ENCODE assay signal across 10 cellular contexts in the genomic region with DNA sequence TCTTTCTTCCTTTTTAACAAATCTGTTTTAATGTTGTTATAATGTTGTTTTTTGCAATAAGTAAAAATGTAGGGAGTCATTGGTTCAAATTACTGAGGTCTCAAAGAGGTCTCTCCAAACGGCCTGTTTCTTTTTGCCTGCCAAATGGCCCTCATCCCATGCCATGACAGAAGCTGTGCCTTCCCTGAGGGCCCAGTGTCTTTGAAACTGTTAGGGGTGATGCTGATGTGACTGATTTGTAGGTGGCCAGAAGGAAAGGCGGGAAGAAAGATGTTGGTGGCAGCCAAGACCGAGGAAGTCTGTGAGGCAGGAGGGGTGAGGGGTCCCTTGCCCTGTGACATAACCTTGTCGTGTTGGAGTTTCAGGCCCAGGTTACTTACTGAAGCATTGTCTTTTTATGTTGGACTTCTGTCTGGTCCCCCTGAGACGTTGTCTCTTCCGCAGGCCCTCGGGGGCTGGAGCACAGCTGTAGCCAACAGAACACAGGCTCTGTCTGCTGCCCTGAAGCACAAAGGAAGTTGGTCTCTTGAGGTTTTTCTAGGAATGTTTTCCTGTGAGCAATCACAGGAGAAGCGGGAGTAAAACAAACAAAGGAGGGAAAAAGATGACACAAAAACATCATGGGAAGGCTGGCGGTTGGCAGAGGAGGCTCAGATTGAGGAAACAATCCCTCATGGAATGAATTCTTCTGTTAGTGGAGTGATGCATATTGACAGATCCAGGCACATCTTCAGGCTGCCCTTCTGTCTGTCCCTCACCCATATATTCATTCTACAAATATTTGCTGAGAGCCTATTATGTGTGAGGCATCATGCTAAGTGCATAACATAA. TPM values are rescaled to one million over a fixed set of nuclear protein-coding genes. Genes with fewer than 3 reads are reported as not detected.
DNase-seq lines count a peak whose midpoint lies in the region; ATAC-seq and TF ChIP-seq lines count a peak whose summit lies in the region.
"Had no signal": no experiment of that assay in that cellular context is flagged by ENCODE, and none has a peak within 500 bp of the region (broad histone marks: within the 10 kb centered on the region; RNA-seq: fewer than 3 reads in every experiment).

No MANE protein-coding gene starts in this region.

- no peaks in the 10 kb centered on the region for H3K27me3 ChIP-seq in CD4-positive, CD25-positive, alpha-beta regulatory T cell (ENCODE audit: control insufficient read depth, insufficient read depth, low read length)

- peaks cover 11% of the 10 kb centered on the region for H3K4me1 ChIP-seq in CD4-positive, CD25-positive, alpha-beta regulatory T cell (ENCODE audit: control insufficient read depth, insufficient read depth, low read length, poor library complexity, severe bottlenecking)

- no peaks in the 10 kb centered on the region for H3K36me3 ChIP-seq in CD4-positive, CD25-positive, alpha-beta regulatory T cell (ENCODE audit: control insufficient read depth, insufficient read depth, low read length)

- H3K9me3 ChIP-seq in CD4-positive, CD25-positive, alpha-beta regulatory T cell (ENCODE audit: control insufficient read depth in 2 of 2, low read length in 2 of 2): no peaks in the 10 kb centered on the region

- H3K27ac ChIP-seq in CD4-positive, CD25-positive, alpha-beta regulatory T cell (ENCODE audit: insufficient read depth, low read length, poor library complexity, severe bottlenecking): no peak overlapping the region

- peaks cover 5% of the 10 kb centered on the region for H3K27me3 Mint-ChIP-seq in CD4-positive, CD25-positive, alpha-beta regulatory T cell
- H3K27me3 Mint-ChIP-seq in neural crest cell (ENCODE audit: low read depth): no peaks in the 10 kb centered on the region

- H3K4me3 ChIP-seq in CD4-positive, CD25-positive, alpha-beta regulatory T cell (ENCODE audit: low read depth, low read length): no peak overlapping the region

- peak overlapping the region; percentile 3 to 26 (median 4) for H3K27ac Mint-ChIP-seq in CD4-positive, CD25-positive, alpha-beta regulatory T cell
- peak overlapping the region; percentile 73 for H3K27ac Mint-ChIP-seq in neural crest cell (ENCODE audit: unreplicated experiment)

- peak overlapping the region in 2 of 4 donors; percentile 9 to 18 for H3K4me3 Mint-ChIP-seq in CD4-positive, CD25-positive, alpha-beta regulatory T cell
- H3K4me3 Mint-ChIP-seq in neural crest cell: peak overlapping the region; percentile 18

- ATAC-seq in CD4-positive, CD25-positive, alpha-beta regulatory T cell (ENCODE audit: low read depth in 2 of 2): no peak
- no peak for ATAC-seq in HG03432 (IDR thresholded peaks at IDR 0.05; ENCODE audit: unreplicated experiment)
- ATAC-seq: left cardiac atrium had no signal

- DNase-seq in CD4-positive, CD25-positive, alpha-beta regulatory T cell: no peak
- peak; percentile 85 for DNase-seq in NCI-H226
- DNase-seq in dermis blood vessel endothelial cell: peak; percentile 27
- DNase-seq in neural crest cell (ENCODE audit: low read depth, low spot score): no peak
- DNase-seq in SKM-1 treated with dmso at 0.1 percent for 144 hours (lab: John Stamatoyannopoulos, UW; ENCODE audit: unreplicated experiment): no peak
- no peak for DNase-seq in NCI-H524 treated with DMSO at 0.1 percent for 48 hours (lab: John Stamatoyannopoulos, UW)
- no peak for DNase-seq in DMS53 treated with DMSO at 0.1 percent for 48 hours (lab: John Stamatoyannopoulos, UW; ENCODE audit: unreplicated experiment)
- DNase-seq: left cardiac atrium, small intestine had no signal

- peaks cover 5% of the 10 kb centered on the region for H3K36me3 Mint-ChIP-seq in CD4-positive, CD25-positive, alpha-beta regulatory T cell
- no peaks in the 10 kb centered on the region for H3K36me3 Mint-ChIP-seq in neural crest cell (ENCODE audit: low read depth)

- H3K9me3 Mint-ChIP-seq in CD4-positive, CD25-positive, alpha-beta regulatory T cell: peaks cover 0 to 3% (median 0%) of the 10 kb centered on the region in 7 donors
- peaks cover 6% of the 10 kb centered on the region for H3K9me3 Mint-ChIP-seq in neural crest cell

- no peak for TF ChIP-seq CTCF in neural crest cell (conservative IDR thresholded peaks at IDR 0.05)

- peaks cover 8 to 43% (median 27%) of the 10 kb centered on the region in 4 donors for H3K4me1 Mint-ChIP-seq in CD4-positive, CD25-positive, alpha-beta regulatory T cell
- peaks cover 39% of the 10 kb centered on the region for H3K4me1 Mint-ChIP-seq in neural crest cell

RNA-seq across cellular contexts. Expression of a gene that starts 4.9 kb away (rescaled TPM):
- 25.8 TPM for total RNA-seq in CD4-positive, CD25-positive, alpha-beta regulatory T cell
- 10 to 100 TPM; 11.3 to 15.1 (median 13.5) TPM for polyA plus RNA-seq in CD4-positive, CD25-positive, alpha-beta regulatory T cell
- total RNA-seq in dermis blood vessel endothelial cell (9.9 and 13.7 TPM in 2 replicates), neural crest cell (16.0 and 17.6 TPM in 2 replicates)

Comparison
In these comparisons a context has a peak if more than half of its experiments do, and no peak if none do; other contexts are left out.
1. DNase-seq: peak in NCI-H226 (single experiment) and dermis blood vessel endothelial cell (single experiment); none in CD4-positive, CD25-positive, alpha-beta regulatory T cell (0 of 3), neural crest cell (single experiment), SKM-1 treated with dmso at 0.1 percent for 144 hours (single experiment), NCI-H524 treated with DMSO at 0.1 percent for 48 hours (single experiment) and DMS53 treated with DMSO at 0.1 percent for 48 hours (single experiment).